In the genomic region with DNA sequence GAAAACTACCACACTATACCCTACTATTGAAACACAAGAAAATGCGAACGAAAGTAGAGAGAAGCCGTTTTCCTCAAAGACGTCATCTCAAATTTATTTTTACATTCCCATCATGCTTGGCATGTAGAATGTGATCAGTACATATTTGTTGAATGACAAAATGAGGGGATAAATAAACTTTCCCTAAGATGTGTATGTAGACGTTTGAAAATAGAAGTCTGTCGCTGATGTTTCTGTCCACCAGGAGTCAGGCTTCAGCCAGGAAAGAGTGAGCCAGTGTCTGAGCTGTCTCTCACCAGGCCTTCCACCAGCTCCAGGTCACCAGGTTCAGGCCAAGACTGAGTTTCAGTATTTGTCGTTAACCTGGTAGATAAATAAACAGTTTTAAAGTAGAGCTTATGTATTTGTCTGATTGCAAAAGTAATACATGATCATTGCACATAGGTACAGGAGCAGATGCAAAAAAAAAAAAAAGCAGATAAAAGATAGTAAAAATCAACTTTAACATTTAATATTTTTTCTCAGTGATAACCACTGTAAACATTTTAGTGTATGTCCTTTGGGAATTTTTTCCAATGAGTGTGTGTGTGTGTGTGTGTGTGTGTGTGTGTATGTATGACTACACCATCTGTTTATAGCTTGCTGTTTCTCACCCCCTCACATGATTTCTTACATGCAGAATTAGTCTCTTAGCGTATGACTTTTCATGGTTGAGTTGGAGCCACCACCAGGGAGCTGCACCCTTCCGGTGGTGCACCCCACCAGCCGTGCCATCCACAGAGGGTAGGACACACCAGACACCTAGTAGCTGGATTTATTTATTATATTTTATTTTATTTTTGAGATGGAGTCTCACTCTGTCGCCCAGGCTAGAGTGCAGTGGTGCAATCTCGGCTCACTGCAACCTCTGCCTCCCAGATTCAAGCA, we compare ENCODE assay signal across 8 cellular contexts. TPM values are rescaled to one million over a fixed set of nuclear protein-coding genes. Genes with fewer than 3 reads are reported as not detected.
DNase-seq lines count a peak whose midpoint lies in the region; ATAC-seq and TF ChIP-seq lines count a peak whose summit lies in the region.

No MANE protein-coding gene starts in this region.

- no peaks in the 10 kb centered on the region for H3K9me3 ChIP-seq in thyroid gland

- H3K27me3 ChIP-seq in thyroid gland = no peaks in the 10 kb centered on the region

- POLR2A ChIA-PET in naive thymus-derived CD8-positive, alpha-beta T cell (lab: Charles Lee) = interaction anchor here (0.6 to 2.0 kb wide), 10 partner anchors 15 to 198 kb away, joined by 3 to 31 read pairs (median 5); a partner anchor contains a TSS

- peak overlapping the region in 9 of 10 donors; percentile 57 to 86 (median 74) for H3K27ac Mint-ChIP-seq in naive thymus-derived CD8-positive, alpha-beta T cell

- peaks cover 21 to 49% (median 38%) of the 10 kb centered on the region in 4 donors for H3K4me1 Mint-ChIP-seq in naive thymus-derived CD8-positive, alpha-beta T cell

- H3K4me3 Mint-ChIP-seq in naive thymus-derived CD8-positive, alpha-beta T cell = peak overlapping the region in 9 of 10 donors; percentile 18 to 72 (median 55)

- H3K9me3 Mint-ChIP-seq in naive thymus-derived CD8-positive, alpha-beta T cell = no peaks in the 10 kb centered on the region

- H3K36me3 Mint-ChIP-seq in naive thymus-derived CD8-positive, alpha-beta T cell = peaks cover 5 to 15% (median 10%) of the 10 kb centered on the region in 3 donors

- H3K36me3 ChIP-seq in thyroid gland = no peaks in the 10 kb centered on the region

- no peak overlapping the region for H3K4me3 ChIP-seq in thyroid gland (replicated peaks in 1 of 3)

- WGBS in thyroid gland, 2 donors = 62 to 63% methylated on average over 12 of the region's 12 CpGs

- peaks cover 8 to 15% of the 10 kb centered on the region in 2 donors for H3K4me1 ChIP-seq in thyroid gland

- TF ChIP-seq CTCF in thyroid gland (IDR thresholded peaks at IDR 0.05) = peak; percentile 30 to 93 (median 72)

- peak overlapping the region in 2 of 3 donors; percentile 27 to 66 for H3K27ac ChIP-seq in thyroid gland

- peak; percentile 82 for ATAC-seq in HG03135 (IDR thresholded peaks at IDR 0.05; ENCODE audit: unreplicated experiment)
- ATAC-seq in naive thymus-derived CD8-positive, alpha-beta T cell = peak; percentile 73

- H3K27me3 Mint-ChIP-seq in naive thymus-derived CD8-positive, alpha-beta T cell = no peaks in the 10 kb centered on the region

- DNase-seq in NCI-H1092 treated with DMSO at 0.1 percent for 48 hours (lab: John Stamatoyannopoulos, UW) (peak; percentile 8), NCI-H1092 (lab: John Stamatoyannopoulos, UW) (no peak), NOMO-1 (lab: John Stamatoyannopoulos, UW; ENCODE audit: unreplicated experiment in 2 of 2) (peak; percentile 58 to 79), fibroblast of peridontal ligament (ENCODE audit: extremely low read depth) (peak; percentile 94), thyroid gland (peak; percentile 68 to 74)
- peak; percentile 65 to 69 for DNase-seq in activated T-cell treated with anti-CD3 and anti-CD28 coated beads, Interleukin-2, amount 50 U/mL, for 48 hours
- DNase-seq in naive thymus-derived CD8-positive, alpha-beta T cell = peak in 9 of 10 donors; percentile 24 to 73 (median 43)

- TF ChIP-seq POLR2A in thyroid gland (IDR thresholded peaks at IDR 0.05) = no peak

- intact Hi-C loops in thyroid gland (cut with DNase I) = loop anchor here (5.0 kb wide), 1 partner anchor 141 kb away; no protein-coding TSS in a partner anchor

RNA-seq across cellular contexts. Expression of a gene that starts 26.2 kb away (rescaled TPM):
- 10 to 100 TPM; 42.0 to 42.8 TPM for total RNA-seq in naive thymus-derived CD8-positive, alpha-beta T cell
- 10 to 100 TPM; 33.1 to 61.0 (median 36.3) TPM for polyA plus RNA-seq in naive thymus-derived CD8-positive, alpha-beta T cell
- 10 to 100 TPM; 70.6 to 99.9 (median 84.1) TPM for total RNA-seq in thyroid gland

RNA-seq across cellular contexts. Expression of a gene that starts 40.7 kb away (rescaled TPM):
- 1 to 10 TPM in 1 of 2 experiments, under 1 TPM in 1; 0.94 to 1.3 TPM for total RNA-seq in naive thymus-derived CD8-positive, alpha-beta T cell
- polyA plus RNA-seq in naive thymus-derived CD8-positive, alpha-beta T cell = under 1 TPM; 0.02 to 0.37 (median 0.14) TPM
- 1 to 10 TPM in 3 of 4 donors, under 1 TPM in 1; 0.94 to 1.8 (median 1.1) TPM for total RNA-seq in thyroid gland

RNA-seq across cellular contexts. Expression of a gene that starts 50.3 kb away (rescaled TPM):
- total RNA-seq in naive thymus-derived CD8-positive, alpha-beta T cell = 10 to 100 TPM; 65.3 to 67.1 TPM
- polyA plus RNA-seq in naive thymus-derived CD8-positive, alpha-beta T cell = 100 to 1,000 TPM; 121 to 130 (median 123) TPM
- 10 to 100 TPM; 36.2 to 52.8 (median 43.4) TPM for total RNA-seq in thyroid gland
